ENCODE assay signal across 15 cellular contexts in genomic region chr7:713488-714230, GRCh38. TPM values are rescaled to one million over a fixed set of nuclear protein-coding genes. Genes with fewer than 3 reads are reported as not detected.
DNase-seq lines count a peak whose midpoint lies in the region; ATAC-seq and TF ChIP-seq lines count a peak whose summit lies in the region.
"Had no signal": no experiment of that assay in that cellular context is flagged by ENCODE, and none has a peak within 500 bp of the region (broad histone marks: within the 10 kb centered on the region; RNA-seq: fewer than 3 reads in every experiment).

No MANE protein-coding gene starts in this region.

- H3K14ac ChIP-seq in H9 (ENCODE audit: insufficient read depth, low read length) = no peak overlapping the region

- H3K9me3 ChIP-seq in H9 (ENCODE audit: control insufficient read depth, low read depth, low read length) = no peaks in the 10 kb centered on the region

- H3K79me2 ChIP-seq in H9 (ENCODE audit: insufficient read depth, low read length) = no peaks in the 10 kb centered on the region; the same call in 1 of the 2 replicates

- no peak overlapping the region for H2BK20ac ChIP-seq in H9 (ENCODE audit: low read depth, low read length, poor library complexity, severe bottlenecking)

- H3K9me3 Mint-ChIP-seq in H9 (peaks cover 0 to 3% of the 10 kb centered on the region in 2 experiments; a peak in 3 of 5 replicates), chondrocyte (ENCODE audit: low read depth) (no peaks in the 10 kb centered on the region), nephron progenitor cell (peaks cover 7% of the 10 kb centered on the region)

- H3K4me3 Mint-ChIP-seq in H9 (peak overlapping the region; percentile 4 to 57; a peak in 3 of 5 replicates), chondrocyte (ENCODE audit: unreplicated experiment) (peak overlapping the region; percentile 31), nephron progenitor cell (peak overlapping the region; percentile 72)

- no peak overlapping the region for H3K23ac ChIP-seq in H9 (ENCODE audit: insufficient read length, low read depth, low read length)

- no CpG with 5 or more reads among the region's 16 CpGs for WGBS in H9 (ENCODE audit: extremely low coverage, insufficient read length, low lambda C conversion rate)

- H3K4me2 ChIP-seq in H9 (ENCODE audit: insufficient read depth, insufficient read length, low read length) = no peak overlapping the region

- DNase-seq in NCI-H146 (lab: John Stamatoyannopoulos, UW) (peak; percentile 34), NCI-H146 treated with DMSO at 0.1 percent for 48 hours (lab: John Stamatoyannopoulos, UW; ENCODE audit: unreplicated experiment) (no peak), H9 (no peak), chondrocyte (ENCODE audit: low spot score) (no peak), nephron progenitor cell (no peak), DMS 273 (lab: John Stamatoyannopoulos, UW; ENCODE audit: unreplicated experiment) (no peak)
- DNase-seq: central memory CD4-positive, alpha-beta T cell; NCI-H1105 treated with DMSO at 0.1 percent for 48 hours; NCI-H69; stimulated activated CD4-positive, alpha-beta T cell treated with anti-CD3 and anti-CD28 coated beads, Interleukin-12 subunit alpha, Interleukin-12 subunit beta, amount 100 ng/mL, for 4 hours had no signal

- no peak overlapping the region for H2BK120ac ChIP-seq in H9 (ENCODE audit: low read depth, low read length, poor library complexity, severe bottlenecking)

- H3K27ac ChIP-seq in H9 (ENCODE audit: insufficient read length, low read depth, low read length) = no peak overlapping the region
- H3K27ac ChIP-seq: 22Rv1, epithelial cell of prostate, tibial nerve had no signal

- no peak overlapping the region for H3K4ac ChIP-seq in H9 (ENCODE audit: low read depth, low read length)

- H2BK15ac ChIP-seq in H9 (ENCODE audit: low read depth, low read length) = no peak overlapping the region

- no peak overlapping the region for H3K18ac ChIP-seq in H9 (ENCODE audit: insufficient read length, low read depth, low read length)

- peaks cover 13 to 25% (median 16%) of the 10 kb centered on the region in 3 experiments for H3K36me3 Mint-ChIP-seq in H9 (ENCODE audit: insufficient read depth in 1 of 3, low read depth in 3 of 3)
- no peaks in the 10 kb centered on the region for H3K36me3 Mint-ChIP-seq in chondrocyte (ENCODE audit: low read depth)
- peaks cover 19% of the 10 kb centered on the region for H3K36me3 Mint-ChIP-seq in nephron progenitor cell (ENCODE audit: low read depth)

- H4K8ac ChIP-seq in H9 (replicated peaks; ENCODE audit: insufficient read length, low read depth, low read length) = no peak overlapping the region

- H3K27me3 ChIP-seq in H9 (ENCODE audit: insufficient read depth, low read length) = no peaks in the 10 kb centered on the region

- no peak overlapping the region for H4K5ac ChIP-seq in H9 (ENCODE audit: insufficient read length, low read depth, low read length)

- H3K4me1 Mint-ChIP-seq in H9 (peaks cover 5 to 17% of the 10 kb centered on the region in 2 experiments), chondrocyte (ENCODE audit: low read depth) (no peaks in the 10 kb centered on the region), nephron progenitor cell (peaks cover 33% of the 10 kb centered on the region)

- peaks cover 8% of the 10 kb centered on the region for H3K79me1 ChIP-seq in H9 (ENCODE audit: insufficient read depth, low read depth, low read length, poor library complexity, severe bottlenecking)

- peaks cover 3% of the 10 kb centered on the region for H3K23me2 ChIP-seq in H9 (ENCODE audit: insufficient read length, low read depth, low read length, poor library complexity, severe bottlenecking)

- no peak overlapping the region for H3T11ph ChIP-seq in H9 (ENCODE audit: low read length)

- no peak overlapping the region for H3K56ac ChIP-seq in H9 (ENCODE audit: insufficient read length, low read depth, low read length)

- no peak overlapping the region for H2BK5ac ChIP-seq in H9 (ENCODE audit: insufficient read length, low read length)

- peaks cover 4% of the 10 kb centered on the region for H3K27me3 Mint-ChIP-seq in H9 (ENCODE audit: low read depth)
- H3K27me3 Mint-ChIP-seq in chondrocyte (ENCODE audit: low read depth) = no peaks in the 10 kb centered on the region
- peaks cover 5% of the 10 kb centered on the region for H3K27me3 Mint-ChIP-seq in nephron progenitor cell (ENCODE audit: low read depth, poor library complexity)

- no peaks in the 10 kb centered on the region for H4K20me1 ChIP-seq in H9 (ENCODE audit: control insufficient read depth, insufficient read depth, insufficient read length)

- no peak overlapping the region for H2BK12ac ChIP-seq in H9 (ENCODE audit: insufficient read length, low read depth, low read length)

- TF ChIP-seq CTCF in H9 (conservative IDR thresholded peaks at IDR 0.05) (no peak), chondrocyte (IDR thresholded peaks at IDR 0.05) (no peak), nephron progenitor cell (IDR thresholded peaks at IDR 0.05) (no peak)

- no peak for ATAC-seq in GM21381 (IDR thresholded peaks at IDR 0.05; ENCODE audit: unreplicated experiment)
- no peak for ATAC-seq in GM19467 (IDR thresholded peaks at IDR 0.05; ENCODE audit: unreplicated experiment)

- no peak overlapping the region for H2AK5ac ChIP-seq in H9 (ENCODE audit: insufficient read length, low read length)

- no peak overlapping the region for H3K9ac ChIP-seq in H9 (ENCODE audit: extremely low read depth, insufficient read length, low read length)

- H3K27ac Mint-ChIP-seq in H9 = peak overlapping the region; percentile 41 to 67 (median 66); a peak in 3 of 7 replicates
- H3K27ac Mint-ChIP-seq in chondrocyte (ENCODE audit: unreplicated experiment) = no peak overlapping the region
- peak overlapping the region; percentile 62 for H3K27ac Mint-ChIP-seq in nephron progenitor cell

- no peaks in the 10 kb centered on the region for H3K4me1 ChIP-seq in H9 (ENCODE audit: insufficient read depth, low read length)

- no peak overlapping the region for H2AFZ ChIP-seq in H9 (ENCODE audit: low read length)

- H4K91ac ChIP-seq in H9 (ENCODE audit: insufficient read length, low read depth, low read length) = no peak overlapping the region

RNA-seq across cellular contexts. Expression of gene DNAAF5, which starts 12.8 kb away (rescaled TPM):
- 42.7 and 43.5 TPM in 2 replicates for total RNA-seq in H9 (2021)
- 15.3 to 23.2 TPM (median 16.6 TPM) in 3 replicates for total RNA-seq in chondrocyte

RNA-seq across cellular contexts. Expression of gene PRKAR1B, which starts 13.4 kb away (rescaled TPM):
- total RNA-seq in H9 (2021) = 43.3 and 44.2 TPM in 2 replicates
- total RNA-seq in chondrocyte = 7.7 to 8.6 TPM (median 7.9 TPM) in 3 replicates
